8 cellular contexts compared by ENCODE assay signal in the genomic region with DNA sequence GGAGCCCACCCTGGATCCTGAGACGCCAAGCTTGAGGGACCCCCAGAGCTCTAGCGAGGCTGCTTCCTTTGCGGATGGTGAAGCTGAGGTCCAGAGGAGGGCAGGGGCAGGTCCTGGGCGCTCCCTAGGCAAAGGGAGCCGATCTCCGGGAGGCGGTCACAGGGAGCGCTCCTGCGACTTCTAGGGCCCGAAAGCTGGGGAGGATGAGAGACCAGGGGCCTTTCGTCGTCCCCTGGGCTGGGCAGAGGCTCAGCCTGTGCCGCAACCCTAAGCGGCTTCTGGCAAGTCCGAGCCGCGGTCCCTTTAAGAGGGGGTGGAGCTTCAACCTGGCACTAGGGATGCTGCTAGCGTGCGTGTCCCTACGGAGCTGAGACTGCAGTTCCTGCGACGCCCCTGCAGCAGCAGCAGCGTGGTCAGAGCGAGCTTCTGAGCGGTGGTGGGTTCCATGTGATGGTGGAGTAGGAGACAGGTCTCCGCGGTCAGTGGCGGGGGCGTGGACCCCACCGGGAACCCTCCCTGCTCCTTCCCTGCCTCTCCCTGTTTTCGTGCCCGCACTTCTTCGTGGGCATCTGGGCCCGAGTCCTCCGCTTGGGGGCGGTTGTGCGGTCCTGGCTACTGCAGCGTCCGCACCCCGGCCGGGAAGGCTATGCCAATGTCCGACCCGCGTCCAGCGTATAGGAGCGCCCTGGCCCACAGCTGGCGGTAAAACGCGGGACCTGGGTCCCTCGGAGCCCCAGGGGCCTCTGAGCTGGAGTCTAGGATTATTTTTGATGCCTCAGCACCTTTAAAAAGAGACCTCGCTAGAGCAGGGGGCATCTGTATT.
DNase-seq lines count a peak whose midpoint lies in the region; ATAC-seq and TF ChIP-seq lines count a peak whose summit lies in the region.

No MANE protein-coding gene starts in this region.

- H3K27me3 Mint-ChIP-seq in activated T-helper 1 cell treated with anti-CD3 and anti-CD28 coated beads, Interleukin-12 subunit alpha, Interleukin-12 subunit beta, Interleukin-2, Interleukin-4 antibody, amounts not matched to agents 30 ng/mL and 10 ng/mL and 1 ng/mL, durations not matched to agents 14 hours and 24 hours and 36 hours (ENCODE audit: insufficient read depth): peaks cover 2% of the 10 kb centered on the region
- H3K27me3 Mint-ChIP-seq in naive thymus-derived CD8-positive, alpha-beta T cell: no peaks in the 10 kb centered on the region
- peaks cover 0 to 7% of the 10 kb centered on the region in 2 donors for H3K27me3 Mint-ChIP-seq in stimulated activated naive B cell treated with anti-CD40 and anti-IgM and Interleukin-4, amounts not matched to agents 10 μg/mL and 1 μg/mL and 100 μg/mL, for 72 hours

- no peaks in the 10 kb centered on the region for H3K9me2 ChIP-seq in PC-9 (ENCODE audit: insufficient read depth)

- H3K4me1 ChIP-seq in HUES6 (ENCODE audit: control insufficient read depth, insufficient read depth, low read length) (no peaks in the 10 kb centered on the region), PC-9 (replicated peaks; ENCODE audit: insufficient read depth) (0 out of 2 replicates have a peak, but pooled peaks cover 3% of the 10 kb centered on the region), fibroblast of lung (ENCODE audit: control insufficient read depth, extremely low read depth, insufficient read depth, low read length) (no peaks in the 10 kb centered on the region)

- peak overlapping the region; percentile 33; the same call in 1 of the 2 replicates for H2AFZ ChIP-seq in PC-9
- peak overlapping the region; percentile 87 for H2AFZ ChIP-seq in fibroblast of lung (ENCODE audit: low read length)

- peak overlapping the region; percentile 76 for H3K27ac Mint-ChIP-seq in activated T-helper 1 cell treated with anti-CD3 and anti-CD28 coated beads, Interleukin-12 subunit alpha, Interleukin-12 subunit beta, Interleukin-2, Interleukin-4 antibody, amounts not matched to agents 30 ng/mL and 10 ng/mL and 1 ng/mL, durations not matched to agents 14 hours and 24 hours and 36 hours
- H3K27ac Mint-ChIP-seq in naive thymus-derived CD8-positive, alpha-beta T cell: peak overlapping the region; percentile 72 to 92 (median 84)
- peak overlapping the region; percentile 88 for H3K27ac Mint-ChIP-seq in stimulated activated naive B cell treated with anti-CD40 and anti-IgM and Interleukin-4, amounts not matched to agents 10 μg/mL and 1 μg/mL and 100 μg/mL, for 72 hours

- TF ChIP-seq CTCF in PC-9 (conservative IDR thresholded peaks at IDR 0.05) (no peak), fibroblast of lung (conservative IDR thresholded peaks at IDR 0.05 in 1 of 2, IDR thresholded peaks at IDR 0.05 in 1 of 2; ENCODE audit: low read depth in 1 of 2, low read length in 2 of 2) (peak; percentile 26 to 35)

- no TSS peak for BruUV-seq in PC-9 (replicated peaks; lab: Mats Ljungman, UMichigan)

- POLR2A ChIA-PET in PC-9 (lab: Charles Lee; ENCODE audit: unreplicated experiment): interaction anchor here (0.7 kb wide), 1 partner anchor 468 kb away, joined by 3 read pairs; no protein-coding TSS in a partner anchor
- POLR2A ChIA-PET in naive thymus-derived CD8-positive, alpha-beta T cell (lab: Charles Lee): interaction anchor here (0.5 to 2.7 kb wide), 3 partner anchors 9 to 781 kb away, joined by 6 to 13 read pairs (median 9); a partner anchor contains a TSS

- no peaks in the 10 kb centered on the region for H3K9me3 Mint-ChIP-seq in activated T-helper 1 cell treated with anti-CD3 and anti-CD28 coated beads, Interleukin-12 subunit alpha, Interleukin-12 subunit beta, Interleukin-2, Interleukin-4 antibody, amounts not matched to agents 30 ng/mL and 10 ng/mL and 1 ng/mL, durations not matched to agents 14 hours and 24 hours and 36 hours
- H3K9me3 Mint-ChIP-seq in naive thymus-derived CD8-positive, alpha-beta T cell: no peaks in the 10 kb centered on the region
- H3K9me3 Mint-ChIP-seq in stimulated activated naive B cell treated with anti-CD40 and anti-IgM and Interleukin-4, amounts not matched to agents 10 μg/mL and 1 μg/mL and 100 μg/mL, for 72 hours: no peaks in the 10 kb centered on the region

- H3K9ac ChIP-seq in HUES6 (ENCODE audit: low read length): peak overlapping the region; percentile 25
- peak overlapping the region; percentile 85 for H3K9ac ChIP-seq in fibroblast of lung (ENCODE audit: insufficient read depth, low read length)

- no peaks in the 10 kb centered on the region for H3F3A ChIP-seq in PC-9 (ENCODE audit: insufficient read depth, low read depth)

- CTCF ChIA-PET in PC-9 (lab: Charles Lee): interaction anchor here (1.1 kb wide), 1 partner anchor 10 kb away, joined by 15 read pairs; no protein-coding TSS in a partner anchor

- H3K27ac ChIP-seq in HUES6 (ENCODE audit: low read depth, low read length) (no peak overlapping the region), PC-9 (no peak overlapping the region), fibroblast of lung (ENCODE audit: insufficient read depth, low read length) (peak overlapping the region; percentile 87)

- H3K4me3 Mint-ChIP-seq in activated T-helper 1 cell treated with anti-CD3 and anti-CD28 coated beads, Interleukin-12 subunit alpha, Interleukin-12 subunit beta, Interleukin-2, Interleukin-4 antibody, amounts not matched to agents 30 ng/mL and 10 ng/mL and 1 ng/mL, durations not matched to agents 14 hours and 24 hours and 36 hours: peak overlapping the region; percentile 90
- peak overlapping the region; percentile 82 to 96 (median 90) for H3K4me3 Mint-ChIP-seq in naive thymus-derived CD8-positive, alpha-beta T cell
- peak overlapping the region; percentile 88 to 93 for H3K4me3 Mint-ChIP-seq in stimulated activated naive B cell treated with anti-CD40 and anti-IgM and Interleukin-4, amounts not matched to agents 10 μg/mL and 1 μg/mL and 100 μg/mL, for 72 hours

- H3K4me3 ChIP-seq in HUES6 (ENCODE audit: low read depth, low read length) (peak overlapping the region; percentile 72), PC-9 (peak overlapping the region; percentile 52; the same call in 1 of the 2 replicates), fibroblast of lung (replicated peaks in 1 of 4; ENCODE audit: control extremely low read depth in 1 of 4, insufficient read depth in 1 of 4, low read depth in 3 of 4, low read length in 4 of 4) (peak overlapping the region; percentile 57 to 87 (median 76))

- peaks cover 9% of the 10 kb centered on the region for H3K36me3 Mint-ChIP-seq in activated T-helper 1 cell treated with anti-CD3 and anti-CD28 coated beads, Interleukin-12 subunit alpha, Interleukin-12 subunit beta, Interleukin-2, Interleukin-4 antibody, amounts not matched to agents 30 ng/mL and 10 ng/mL and 1 ng/mL, durations not matched to agents 14 hours and 24 hours and 36 hours (ENCODE audit: low read depth)
- H3K36me3 Mint-ChIP-seq in naive thymus-derived CD8-positive, alpha-beta T cell: peaks cover 0 to 24% (median 3%) of the 10 kb centered on the region in 3 donors
- H3K36me3 Mint-ChIP-seq in stimulated activated naive B cell treated with anti-CD40 and anti-IgM and Interleukin-4, amounts not matched to agents 10 μg/mL and 1 μg/mL and 100 μg/mL, for 72 hours: peaks cover 7 to 12% of the 10 kb centered on the region in 2 donors

- H3K9me3 ChIP-seq in HUES6 (ENCODE audit: control insufficient read depth, insufficient read depth, low read depth, low read length) (no peaks in the 10 kb centered on the region), PC-9 (ENCODE audit: insufficient read depth, low read depth) (no peaks in the 10 kb centered on the region), fibroblast of lung (ENCODE audit: control insufficient read depth, insufficient read depth, low read depth, low read length) (no peaks in the 10 kb centered on the region)

- H3K36me3 ChIP-seq in HUES6 (ENCODE audit: control insufficient read depth, insufficient read depth, low read length) (no peaks in the 10 kb centered on the region), PC-9 (ENCODE audit: low read depth) (no peaks in the 10 kb centered on the region), fibroblast of lung (ENCODE audit: control insufficient read depth, insufficient read depth, low read length) (no peaks in the 10 kb centered on the region)

- DNase-seq in DMS 273 (lab: John Stamatoyannopoulos, UW; ENCODE audit: unreplicated experiment) (peak; percentile 90), PC-9 (peak; percentile 38 to 51), fibroblast of lung (ENCODE audit: low read depth in 2 of 2) (peak; percentile 86 to 89)
- DNase-seq in activated T-helper 1 cell treated with anti-CD3 and anti-CD28 coated beads, Interleukin-12 subunit alpha, Interleukin-12 subunit beta, Interleukin-2, Interleukin-4 antibody, amounts not matched to agents 30 ng/mL and 10 ng/mL and 1 ng/mL, durations not matched to agents 14 hours and 24 hours and 36 hours (ENCODE audit: low spot score): peak; percentile 66
- DNase-seq in naive thymus-derived CD8-positive, alpha-beta T cell: peak; percentile 45 to 85 (median 64)
- DNase-seq in stimulated activated naive B cell treated with anti-CD40 and anti-IgM and Interleukin-4, amounts not matched to agents 10 μg/mL and 1 μg/mL and 100 μg/mL, for 72 hours: peak; percentile 73

- no peaks in the 10 kb centered on the region for H4K20me1 ChIP-seq in PC-9 (ENCODE audit: insufficient read depth)
- no peaks in the 10 kb centered on the region for H4K20me1 ChIP-seq in fibroblast of lung (ENCODE audit: control insufficient read depth, extremely low read depth, insufficient read depth, low read length)

- H3K27me3 ChIP-seq in HUES6 (ENCODE audit: control insufficient read depth, insufficient read depth, low read length) (peaks cover 4% of the 10 kb centered on the region; the same call in 1 of the 2 replicates), PC-9 (ENCODE audit: insufficient read depth, low read depth) (peaks cover 12% of the 10 kb centered on the region; the same call in 1 of the 2 replicates), fibroblast of lung (ENCODE audit: control insufficient read depth, insufficient read depth, low read length) (no peaks in the 10 kb centered on the region)

- intact Hi-C loops in PC-9 (cut with micrococcal nuclease; ENCODE audit: unreplicated experiment): no loop called here
- intact Hi-C loops in activated T-helper 1 cell treated with anti-CD3 and anti-CD28 coated beads, Interleukin-12 subunit alpha, Interleukin-12 subunit beta, Interleukin-2, Interleukin-4 antibody, amounts not matched to agents 30 ng/mL and 10 ng/mL and 1 ng/mL, durations not matched to agents 14 hours and 24 hours and 36 hours (cut with micrococcal nuclease): loop anchor here (1.0 to 10.0 kb wide), 6 partner anchors 8 to 1338 kb away; a partner anchor contains a TSS

- peak; percentile 99 for ATAC-seq in GM21423 (IDR thresholded peaks at IDR 0.05; ENCODE audit: unreplicated experiment)
- peak; percentile 99 for ATAC-seq in naive thymus-derived CD8-positive, alpha-beta T cell
- ATAC-seq in stimulated activated naive B cell treated with anti-CD40 and anti-IgM and Interleukin-4, amounts not matched to agents 10 μg/mL and 1 μg/mL and 100 μg/mL, for 72 hours (replicated peaks): peak; percentile 99

- H3K4me2 ChIP-seq in PC-9 (peak overlapping the region; percentile 61), fibroblast of lung (ENCODE audit: extremely low read depth, insufficient read depth, low read length) (peak overlapping the region; percentile 78)

- no peaks in the 10 kb centered on the region for H3K79me2 ChIP-seq in PC-9 (ENCODE audit: low read depth)
- peaks cover 7% of the 10 kb centered on the region for H3K79me2 ChIP-seq in fibroblast of lung (ENCODE audit: control insufficient read depth, insufficient read depth, low read length)

- H3K4me1 Mint-ChIP-seq in activated T-helper 1 cell treated with anti-CD3 and anti-CD28 coated beads, Interleukin-12 subunit alpha, Interleukin-12 subunit beta, Interleukin-2, Interleukin-4 antibody, amounts not matched to agents 30 ng/mL and 10 ng/mL and 1 ng/mL, durations not matched to agents 14 hours and 24 hours and 36 hours (ENCODE audit: low read depth): peaks cover 42% of the 10 kb centered on the region
- H3K4me1 Mint-ChIP-seq in naive thymus-derived CD8-positive, alpha-beta T cell: peaks cover 18 to 52% (median 46%) of the 10 kb centered on the region in 4 donors
- peaks cover 11 to 44% of the 10 kb centered on the region in 2 donors for H3K4me1 Mint-ChIP-seq in stimulated activated naive B cell treated with anti-CD40 and anti-IgM and Interleukin-4, amounts not matched to agents 10 μg/mL and 1 μg/mL and 100 μg/mL, for 72 hours
